In the genomic region with DNA sequence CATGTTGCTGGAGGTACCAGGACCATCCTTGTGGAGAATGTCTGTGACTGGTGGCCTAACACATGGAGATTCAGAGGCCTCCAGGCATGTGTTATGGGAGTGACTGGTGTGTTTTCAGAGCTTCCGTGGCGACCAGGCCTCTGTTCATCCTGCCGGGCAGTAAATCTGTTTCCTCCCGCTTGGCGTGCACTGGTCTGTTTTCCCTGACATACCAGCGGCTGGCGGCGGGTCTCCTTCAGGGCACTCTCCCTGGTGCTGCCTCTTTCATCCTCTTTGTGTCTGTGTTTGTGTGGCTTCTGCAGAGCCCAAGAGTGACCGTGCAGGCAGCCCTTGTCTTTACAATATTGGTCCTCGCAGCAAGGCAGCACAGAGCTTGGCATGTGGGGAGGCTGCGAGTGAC, we compare ENCODE assay signal across 14 cellular contexts.
DNase-seq lines count a peak whose midpoint lies in the region; ATAC-seq and TF ChIP-seq lines count a peak whose summit lies in the region.
"Had no signal": no experiment of that assay in that cellular context is flagged by ENCODE, and none has a peak within 500 bp of the region (broad histone marks: within the 10 kb centered on the region; RNA-seq: fewer than 3 reads in every experiment).

No MANE protein-coding gene starts in this region.

- H3K4me1 ChIP-seq in BE2C, result no peaks in the 10 kb centered on the region
- H3K4me1 ChIP-seq: Caco-2 had no signal

- H3K9me3 ChIP-seq in BE2C, result no peaks in the 10 kb centered on the region
- H3K9me3 ChIP-seq: Caco-2 had no signal

- TF ChIP-seq CTCF in BE2C (IDR thresholded peaks at IDR 0.05; ENCODE audit: low read depth, low read length), result no peak

- DNase-seq in BE2C, result peak; percentile 41
- DNase-seq in ELF-1 (ENCODE audit: low read depth, low spot score), result peak; percentile 66
- DNase-seq in mesenteric fat pad (ENCODE audit: low spot score), result peak; percentile 85
- DNase-seq in NCI-H526 (lab: John Stamatoyannopoulos, UW), result no peak
- DNase-seq in NOMO-1 (lab: John Stamatoyannopoulos, UW; ENCODE audit: unreplicated experiment in 2 of 2), result no peak
- DNase-seq: ACHN; Caco-2; CD4-positive, alpha-beta T cell; DMS79 treated with DMSO at 0.1 percent for 48 hours; H9 had no signal

- ATAC-seq in SK-N-SH treated with all-trans-retinoic acid at 6 μM for 48 hours (no peak), HG02884 (IDR thresholded peaks at IDR 0.05; ENCODE audit: unreplicated experiment) (no peak), HG03159 (IDR thresholded peaks at IDR 0.05; ENCODE audit: unreplicated experiment) (no peak)
- ATAC-seq: GM12878 had no signal

- H3K27me3 ChIP-seq in BE2C, result no peaks in the 10 kb centered on the region

- H3K36me3 ChIP-seq in BE2C, result no peaks in the 10 kb centered on the region

- H3K4me3 ChIP-seq in BE2C (ENCODE audit: low read depth, low read length), result no peak overlapping the region
- H3K4me3 ChIP-seq: GM12878 had no signal

TF ChIP-seq in SK-N-SH treated with all-trans-retinoic acid at 6 μM for 48 hours, 23 proteins besides CTCF, POLR2A, EP300 and RAD21:
- peak; percentile 83 for TF ChIP-seq ZNF8 (CRISPR knock-in tag; IDR thresholded peaks at IDR 0.05)
- no peak for TF ChIP-seq TCF4 (CRISPR knock-in tag; IDR thresholded peaks at IDR 0.05; ENCODE audit: borderline replicate concordance)

Comparison
In these comparisons a context has a peak if more than half of its experiments do, and no peak if none do; other contexts are left out.
1. DNase-seq: peak in BE2C (single experiment), ELF-1 (single experiment) and mesenteric fat pad (single experiment); none in NCI-H526 (0 of 2) and NOMO-1 (0 of 2).